In the genomic region with DNA sequence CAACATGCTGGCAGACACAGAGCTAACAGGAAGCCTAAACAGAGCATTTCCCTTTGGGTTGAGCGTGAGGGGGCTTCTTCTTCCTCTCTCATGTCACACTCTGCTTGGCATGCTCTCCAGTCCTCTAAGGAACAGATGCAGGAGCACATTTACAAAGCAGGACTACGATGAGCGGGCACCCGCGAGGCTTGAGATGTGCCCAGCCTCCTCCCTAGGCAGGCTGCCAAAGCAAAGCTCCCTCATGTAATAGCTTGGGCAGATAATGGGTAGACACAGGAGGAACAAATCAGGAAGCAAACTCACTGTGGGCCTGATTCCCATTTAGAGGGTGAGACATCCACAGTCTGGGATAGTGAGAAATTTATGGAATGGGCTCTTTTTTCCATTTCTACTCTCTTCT, we compare ENCODE assay signal across 18 cellular contexts.
A peak's percentile ranks its signal among the peaks of the same experiment; 100 is the strongest.
DNase-seq lines count a peak whose midpoint lies in the region; FAIRE-seq and TF ChIP-seq lines count a peak whose summit lies in the region.
"Had no signal": no experiment of that assay in that cellular context is flagged by ENCODE, and none has a peak within 500 bp of the region (broad histone marks: within the 10 kb centered on the region; RNA-seq: fewer than 3 reads in every experiment).

No MANE protein-coding gene starts in this region.

- DNase-seq in NCI-H748 (lab: John Stamatoyannopoulos, UW; ENCODE audit: unreplicated experiment) (peak; percentile 33), NCI-H748 treated with DMSO at 0.1 percent for 48 hours (lab: John Stamatoyannopoulos, UW) (no peak), NCI-H446 (lab: John Stamatoyannopoulos, UW) (peak; percentile 90 to 94), endothelial cell of umbilical vein (ENCODE audit: low read depth, low spot score) (peak; percentile 39), pons (ENCODE audit: low spot score) (peak; percentile 22), UCSD-AML1 (lab: John Stamatoyannopoulos, UW; ENCODE audit: unreplicated experiment) (no peak), AG20443 (ENCODE audit: low spot score) (no peak), EL (no peak)
- DNase-seq: ACHN; activated CD4-positive, alpha-beta T cell treated with anti-CD3 and anti-CD28 coated beads for 4 hours; activated CD8-positive, alpha-beta memory T cell treated with anti-CD3 and anti-CD28 coated beads, Interleukin-2, amount 10 ng/mL, durations not matched to agents 7 days and 5 days; activated naive CD8-positive, alpha-beta T cell treated with anti-CD3 and anti-CD28 coated beads, Interleukin-2, amount 10 ng/mL, durations not matched to agents 7 days and 5 days; CD8-positive, alpha-beta T cell; midbrain; stimulated activated CD8-positive, alpha-beta memory T cell treated with anti-CD3 and anti-CD28 coated beads, Interleukin-4, amount 100 ng/mL, for 48 hours had no signal

- H3K4me2 ChIP-seq in endothelial cell of umbilical vein (ENCODE audit: insufficient read depth, low read length): no peak overlapping the region
- H3K4me2 ChIP-seq: GM23338, KMS-11 had no signal

- no peaks in the 10 kb centered on the region for H3K36me3 ChIP-seq in endothelial cell of umbilical vein (ENCODE audit: control insufficient read depth in 2 of 2, extremely low read depth in 1 of 2, insufficient read depth in 2 of 2, low read length in 2 of 2)

- H3K27ac ChIP-seq in endothelial cell of umbilical vein (ENCODE audit: insufficient read depth, low read depth, low read length): no peak overlapping the region
- H3K27ac ChIP-seq: KMS-11 had no signal

- dilution Hi-C loops in endothelial cell of umbilical vein (cut with MboI; ENCODE audit: extremely low pct_ligation_motif_present, low sequenced_read_pairs): no loop called here

- no peaks in the 10 kb centered on the region for H3K27me3 ChIP-seq in endothelial cell of umbilical vein (ENCODE audit: control insufficient read depth in 2 of 2, insufficient read depth in 2 of 2, low read length in 2 of 2)

- no peaks in the 10 kb centered on the region for H3K79me2 ChIP-seq in endothelial cell of umbilical vein (ENCODE audit: control insufficient read depth, insufficient read depth, low read length)

- no peaks in the 10 kb centered on the region for H3K9me1 ChIP-seq in endothelial cell of umbilical vein (replicated peaks; ENCODE audit: control insufficient read depth, extremely low read depth, insufficient read depth, low read length)

- CTCF ChIA-PET in endothelial cell of umbilical vein (lab: Charles Lee): no interaction called here

- POLR2A ChIA-PET in endothelial cell of umbilical vein (lab: Charles Lee): no interaction called here

- intact Hi-C loops in endothelial cell of umbilical vein (cut with micrococcal nuclease): no loop called here

- no peak for TF ChIP-seq CTCF in endothelial cell of umbilical vein (IDR thresholded peaks at IDR 0.05; ENCODE audit: extremely low read depth in 1 of 2, insufficient read depth in 1 of 2, low read depth in 1 of 2, low read length in 2 of 2)

- no peak overlapping the region for H2AFZ ChIP-seq in endothelial cell of umbilical vein (ENCODE audit: low read depth, low read length)
- H2AFZ ChIP-seq: GM23338 had no signal

- TF ChIP-seq POLR2A in endothelial cell of umbilical vein (IDR thresholded peaks at IDR 0.05; ENCODE audit: low read depth, low read length): no peak

- FAIRE-seq in endothelial cell of umbilical vein (lab: Jason Lieb, UNC): no peak
- FAIRE-seq: frontal cortex had no signal

- H3K9ac ChIP-seq in endothelial cell of umbilical vein (replicated peaks; ENCODE audit: extremely low read depth, insufficient read depth, low read length): no peak overlapping the region
- H3K9ac ChIP-seq: KMS-11 had no signal

- H3K9me3 ChIP-seq in endothelial cell of umbilical vein (replicated peaks; ENCODE audit: control insufficient read depth, insufficient read depth, low read length): no peaks in the 10 kb centered on the region

- H3K4me3 ChIP-seq in endothelial cell of umbilical vein (replicated peaks in 1 of 3; ENCODE audit: insufficient read depth in 1 of 3, low read depth in 1 of 3, low read length in 3 of 3): no peak overlapping the region
- H3K4me3 ChIP-seq: GM23338 had no signal

- H4K20me1 ChIP-seq in endothelial cell of umbilical vein (replicated peaks; ENCODE audit: control insufficient read depth, extremely low read depth, insufficient read depth, low read length): no peaks in the 10 kb centered on the region

- H3K4me1 ChIP-seq in endothelial cell of umbilical vein (ENCODE audit: control insufficient read depth, extremely low read depth, insufficient read depth, low read length): peaks cover 4% of the 10 kb centered on the region

- BruUV-seq in endothelial cell of umbilical vein (replicated peaks; lab: Mats Ljungman, UMichigan): no TSS peak

TF ChIP-seq in endothelial cell of umbilical vein, 7 proteins besides CTCF, POLR2A, EP300 and RAD21:
- TF ChIP-seq FOS (IDR thresholded peaks at IDR 0.05; ENCODE audit: borderline replicate concordance, insufficient read depth, low read length): no peak
- no peak for TF ChIP-seq POLR2AphosphoS5 (IDR thresholded peaks at IDR 0.05; ENCODE audit: insufficient read depth, low read depth, low read length)
- no peak for TF ChIP-seq MAX (IDR thresholded peaks at IDR 0.05; ENCODE audit: insufficient read depth, insufficient read length)
- TF ChIP-seq EZH2 (IDR thresholded peaks at IDR 0.05; ENCODE audit: borderline replicate concordance, low read depth, low read length, severe bottlenecking): no peak
- TF ChIP-seq GATA2 (IDR thresholded peaks at IDR 0.05; ENCODE audit: insufficient read depth, insufficient read length, low read depth, low read length): no peak
- TF ChIP-seq JUN (IDR thresholded peaks at IDR 0.05; ENCODE audit: borderline replicate concordance, insufficient read depth, insufficient read length, low read depth): no peak
- TF ChIP-seq MYC (IDR thresholded peaks at IDR 0.05; ENCODE audit: low read depth, low read length): no peak

Comparison
In these comparisons a context has a peak if more than half of its experiments do, and no peak if none do; other contexts are left out.
1. DNase-seq: peak in NCI-H748 (single experiment), NCI-H446 (2 of 2), endothelial cell of umbilical vein (single experiment) and pons (single experiment); none in NCI-H748 treated with DMSO at 0.1 percent for 48 hours (single experiment), UCSD-AML1 (single experiment), AG20443 (single experiment) and EL (single experiment).